Comparison of ENCODE assay signal across 8 cellular contexts in genomic region chr14:64914237-64914971, GRCh38. TPM values are rescaled to one million over a fixed set of nuclear protein-coding genes. Genes with fewer than 3 reads are reported as not detected.
A peak's percentile ranks its signal among the peaks of the same experiment; 100 is the strongest.
DNase-seq lines count a peak whose midpoint lies in the region; ATAC-seq and TF ChIP-seq lines count a peak whose summit lies in the region.

TSS of gene CHURC1 (plus strand) at chr14:64914455. CDS start at chr14:64914496, 41 bp downstream.

- H3K4me1 ChIP-seq in OCI-LY3 (ENCODE audit: low read length), result peaks cover 11% of the 10 kb centered on the region

- H3K27me3 Mint-ChIP-seq in endothelial cell (ENCODE audit: unreplicated experiment) (peaks cover 6% of the 10 kb centered on the region), mesothelial cell of epicardium (ENCODE audit: low read depth) (no peaks in the 10 kb centered on the region)

- peak within 1 kb of the TSS; percentile 75 for H3K27ac ChIP-seq in OCI-LY3 (ENCODE audit: low read length)

- peaks cover 9% of the 10 kb centered on the region for H3K4me1 Mint-ChIP-seq in endothelial cell (ENCODE audit: unreplicated experiment)
- H3K4me1 Mint-ChIP-seq in mesothelial cell of epicardium, result peaks cover 21% of the 10 kb centered on the region

- peaks cover 31% of the 10 kb centered on the region for H4K20me1 ChIP-seq in OCI-LY3 (ENCODE audit: insufficient read depth, low read length)

- TF ChIP-seq CTCF in OCI-LY3 (IDR thresholded peaks at IDR 0.05; ENCODE audit: low read depth, low read length), result no peak
- no peak for TF ChIP-seq CTCF in endothelial cell (IDR thresholded peaks at IDR 0.05; ENCODE audit: unreplicated experiment)
- TF ChIP-seq CTCF in mesothelial cell of epicardium (IDR thresholded peaks at IDR 0.05; ENCODE audit: unreplicated experiment), result no peak

- H3K36me3 ChIP-seq in OCI-LY3 (replicated peaks; ENCODE audit: low read depth, low read length), result peaks cover 7% of the 10 kb centered on the region

- H3K27me3 ChIP-seq in OCI-LY3 (ENCODE audit: low read depth, low read length), result peaks cover 5% of the 10 kb centered on the region

- peak within 1 kb of the TSS; percentile 96 for H3K4me3 ChIP-seq in OCI-LY3 (ENCODE audit: low read length)

- H3K79me2 ChIP-seq in OCI-LY3 (ENCODE audit: low read length), result peaks cover 41% of the 10 kb centered on the region

- peak; percentile 95 for ATAC-seq in GM21515 (IDR thresholded peaks at IDR 0.05; ENCODE audit: unreplicated experiment)

- H2AFZ ChIP-seq in OCI-LY3 (ENCODE audit: low read depth, low read length), result peak within 1 kb of the TSS; percentile 93

- no peaks in the 10 kb centered on the region for H3K9me3 ChIP-seq in OCI-LY3 (ENCODE audit: insufficient read depth, low read length)

- DNase-seq in D341Med (ENCODE audit: low spot score) (peak; percentile 97), HuH-7 (ENCODE audit: low spot score) (peak; percentile 80), endothelial cell (ENCODE audit: low spot score) (peak; percentile 96), mesothelial cell of epicardium (ENCODE audit: low spot score in 2 of 2, unreplicated experiment in 2 of 2) (peak; percentile 90 to 95)
- peak; percentile 95 for DNase-seq in activated CD8-positive, alpha-beta memory T cell treated with anti-CD3 and anti-CD28 coated beads, Interleukin-2, amount 50 U/mL, for 48 hours
- peak; percentile 95 to 96 for DNase-seq in stimulated activated CD8-positive, alpha-beta memory T cell treated with anti-CD3 and anti-CD28 coated beads, Interleukin-15, amount 100 ng/mL, for 48 hours (ENCODE audit: low read depth in 2 of 2)

- H3K27ac Mint-ChIP-seq in endothelial cell (ENCODE audit: unreplicated experiment) (peak within 1 kb of the TSS; percentile 91), mesothelial cell of epicardium (peak within 1 kb of the TSS; percentile 89)

- H3K36me3 Mint-ChIP-seq in endothelial cell (ENCODE audit: low read depth, unreplicated experiment), result no peaks in the 10 kb centered on the region
- peaks cover 2% of the 10 kb centered on the region for H3K36me3 Mint-ChIP-seq in mesothelial cell of epicardium

- H3K9me3 Mint-ChIP-seq in endothelial cell (ENCODE audit: unreplicated experiment), result no peaks in the 10 kb centered on the region
- H3K9me3 Mint-ChIP-seq in mesothelial cell of epicardium, result no peaks in the 10 kb centered on the region

- peak within 1 kb of the TSS; percentile 97 for H3K9ac ChIP-seq in OCI-LY3 (ENCODE audit: low read length)

- peak within 1 kb of the TSS; percentile 96 for H3K4me2 ChIP-seq in OCI-LY3 (ENCODE audit: low read length)

- H3K4me3 Mint-ChIP-seq in endothelial cell (ENCODE audit: unreplicated experiment) (peak within 1 kb of the TSS; percentile 91), mesothelial cell of epicardium (peak within 1 kb of the TSS; percentile 92)

RNA-seq across cellular contexts. Expression of gene CHURC1, which starts in this region (rescaled TPM):
- total RNA-seq in endothelial cell (ENCODE audit: unreplicated experiment) (36.2 TPM), mesothelial cell of epicardium (43.5 to 45.8 TPM (median 45.1 TPM) in 3 replicates)

Comparison
In these comparisons a context has a peak if more than half of its experiments do, and no peak if none do; other contexts are left out.
1. Peak in every context shown above with its lines: DNase-seq, ATAC-seq, H3K4me3 ChIP-seq and H3K27ac ChIP-seq.